Comparison of ENCODE assay signal across 23 cellular contexts in genomic region chr4:7867191-7867590, GRCh38.
A peak's percentile ranks its signal among the peaks of the same experiment; 100 is the strongest.
DNase-seq lines count a peak whose midpoint lies in the region; TF ChIP-seq lines count a peak whose summit lies in the region.
"Had no signal": no experiment of that assay in that cellular context is flagged by ENCODE, and none has a peak within 500 bp of the region (broad histone marks: within the 10 kb centered on the region; RNA-seq: fewer than 3 reads in every experiment).

No MANE protein-coding gene starts in this region.

- H3K27me3 ChIP-seq in breast epithelium = no peaks in the 10 kb centered on the region
- H3K27me3 ChIP-seq in Peyer's patch = no peaks in the 10 kb centered on the region
- H3K27me3 ChIP-seq: ascending aorta, tibial nerve had no signal

- peak overlapping the region; percentile 49 for H3K27ac Mint-ChIP-seq in MCF 10A (ENCODE audit: low read depth, unreplicated experiment)
- peak overlapping the region; percentile 26 for H3K27ac Mint-ChIP-seq in activated T-helper 2 cell treated with anti-CD3 and anti-CD28 coated beads, Interferon-gamma antibody, Interleukin-2, Interleukin-4, amounts not matched to agents 10 μg/mL and 5 μg/mL and 100 μg/mL, durations not matched to agents 14 hours and 24 hours and 36 hours
- peak overlapping the region; percentile 33 for H3K27ac Mint-ChIP-seq in osteocyte (ENCODE audit: unreplicated experiment)
- H3K27ac Mint-ChIP-seq: activated CD8-positive, alpha-beta T cell treated with anti-CD3 and anti-CD28 coated beads, Interleukin-2, amount 10 ng/mL, durations not matched to agents 7 days and 5 days had no signal

- no TSS peak for BruUV-seq in MCF 10A (replicated peaks; lab: Mats Ljungman, UMichigan)

- TF ChIP-seq CTCF in MCF 10A (IDR thresholded peaks at IDR 0.05; ENCODE audit: unreplicated experiment) (no peak), breast epithelium (IDR thresholded peaks at IDR 0.05) (no peak), osteocyte (IDR thresholded peaks at IDR 0.05) (no peak), Peyer's patch (IDR thresholded peaks at IDR 0.05) (no peak)

- H3K36me3 Mint-ChIP-seq in MCF 10A (ENCODE audit: insufficient read depth, unreplicated experiment) (peaks cover 15% of the 10 kb centered on the region), osteocyte (ENCODE audit: unreplicated experiment) (peaks cover 50% of the 10 kb centered on the region)
- H3K36me3 Mint-ChIP-seq in activated T-helper 2 cell treated with anti-CD3 and anti-CD28 coated beads, Interferon-gamma antibody, Interleukin-2, Interleukin-4, amounts not matched to agents 10 μg/mL and 5 μg/mL and 100 μg/mL, durations not matched to agents 14 hours and 24 hours and 36 hours (ENCODE audit: low read depth) = peaks cover 35% of the 10 kb centered on the region

- POLR2A ChIA-PET in MCF 10A (lab: Yijun Ruan, JAX) = interaction anchor here (0.7 kb wide), 1 partner anchor 12 kb away, joined by 3 read pairs; no protein-coding TSS in a partner anchor

- H3K9me3 ChIP-seq in breast epithelium (no peaks in the 10 kb centered on the region), Peyer's patch (no peaks in the 10 kb centered on the region)
- H3K9me3 ChIP-seq: ascending aorta, heart right ventricle, psoas muscle, SK-N-SH, tibial nerve had no signal

- CTCF ChIA-PET in MCF 10A (lab: Yijun Ruan, JAX) = no interaction called here

- H3K27ac ChIP-seq in breast epithelium (no peak overlapping the region), Peyer's patch (no peak overlapping the region)
- H3K27ac ChIP-seq: ascending aorta, heart right ventricle, psoas muscle, skin epidermis had no signal

- DNase-seq in MCF 10A (ENCODE audit: unreplicated experiment) (no peak), breast epithelium (ENCODE audit: low spot score in 2 of 2) (no peak), NCI-H524 (lab: John Stamatoyannopoulos, UW) (peak; percentile 63 to 81), osteocyte (ENCODE audit: extremely low spot score, unreplicated experiment) (no peak), T-helper 9 cell (no peak), Peyer's patch (no peak)
- DNase-seq in activated T-helper 2 cell treated with anti-CD3 and anti-CD28 coated beads, Interferon-gamma antibody, Interleukin-2, Interleukin-4, amounts not matched to agents 10 μg/mL and 5 μg/mL and 100 μg/mL, durations not matched to agents 14 hours and 24 hours and 36 hours (ENCODE audit: low spot score) = no peak
- no peak for DNase-seq in effector CD8-positive, alpha-beta T cell (lab: John Stamatoyannopoulos, UW)
- DNase-seq: activated CD8-positive, alpha-beta T cell treated with anti-CD3 and anti-CD28 coated beads, Interleukin-2, amount 10 ng/mL, durations not matched to agents 7 days and 5 days; DMS153; heart right ventricle; left cardiac atrium; NCI-H510A; psoas muscle; RPMI8226; SK-N-SH; T1000 had no signal

- no peak overlapping the region for H3K4me3 ChIP-seq in breast epithelium
- no peak overlapping the region for H3K4me3 ChIP-seq in Peyer's patch
- H3K4me3 ChIP-seq: ascending aorta, heart right ventricle, psoas muscle, skin epidermis, tibial nerve had no signal

- H3K4me3 Mint-ChIP-seq in MCF 10A (ENCODE audit: unreplicated experiment) = no peak overlapping the region
- H3K4me3 Mint-ChIP-seq in activated T-helper 2 cell treated with anti-CD3 and anti-CD28 coated beads, Interferon-gamma antibody, Interleukin-2, Interleukin-4, amounts not matched to agents 10 μg/mL and 5 μg/mL and 100 μg/mL, durations not matched to agents 14 hours and 24 hours and 36 hours (ENCODE audit: low read depth) = no peak overlapping the region
- no peak overlapping the region for H3K4me3 Mint-ChIP-seq in osteocyte (ENCODE audit: unreplicated experiment)
- H3K4me3 Mint-ChIP-seq: activated CD8-positive, alpha-beta T cell treated with anti-CD3 and anti-CD28 coated beads, Interleukin-2, amount 10 ng/mL, durations not matched to agents 7 days and 5 days; activated naive CD4-positive, alpha-beta T cell treated with anti-CD3 and anti-CD28 coated beads, Interleukin-2, amount 50 U/mL, for 24 hours; activated T-helper 1 cell treated with anti-CD3 and anti-CD28 coated beads, Interleukin-12 subunit alpha, Interleukin-12 subunit beta, Interleukin-2, Interleukin-4 antibody, amounts not matched to agents 30 ng/mL and 10 ng/mL and 1 ng/mL, durations not matched to agents 14 hours and 24 hours and 36 hours; WTC11 had no signal

- H3K27me3 Mint-ChIP-seq in MCF 10A (ENCODE audit: insufficient read depth, unreplicated experiment) = no peaks in the 10 kb centered on the region
- no peaks in the 10 kb centered on the region for H3K27me3 Mint-ChIP-seq in activated T-helper 2 cell treated with anti-CD3 and anti-CD28 coated beads, Interferon-gamma antibody, Interleukin-2, Interleukin-4, amounts not matched to agents 10 μg/mL and 5 μg/mL and 100 μg/mL, durations not matched to agents 14 hours and 24 hours and 36 hours (ENCODE audit: low read depth)
- H3K27me3 Mint-ChIP-seq in osteocyte (ENCODE audit: unreplicated experiment) = no peaks in the 10 kb centered on the region
- H3K27me3 Mint-ChIP-seq: activated naive CD4-positive, alpha-beta T cell treated with anti-CD3 and anti-CD28 coated beads, Interleukin-2, amount 50 U/mL, for 24 hours had no signal

- H3K4me1 ChIP-seq in breast epithelium (peaks cover 0 to 5% of the 10 kb centered on the region in 2 donors), Peyer's patch (peaks cover 0 to 4% (median 0%) of the 10 kb centered on the region in 4 donors)

- peaks cover 8% of the 10 kb centered on the region for H3K4me1 Mint-ChIP-seq in MCF 10A (ENCODE audit: insufficient read depth, unreplicated experiment)
- H3K4me1 Mint-ChIP-seq in activated T-helper 2 cell treated with anti-CD3 and anti-CD28 coated beads, Interferon-gamma antibody, Interleukin-2, Interleukin-4, amounts not matched to agents 10 μg/mL and 5 μg/mL and 100 μg/mL, durations not matched to agents 14 hours and 24 hours and 36 hours (ENCODE audit: low read depth) = peaks cover 29% of the 10 kb centered on the region
- peaks cover 73% of the 10 kb centered on the region for H3K4me1 Mint-ChIP-seq in osteocyte (ENCODE audit: unreplicated experiment)

- H3K9me3 Mint-ChIP-seq in MCF 10A (ENCODE audit: unreplicated experiment) (peaks cover 11% of the 10 kb centered on the region), osteocyte (ENCODE audit: unreplicated experiment) (peaks cover 5% of the 10 kb centered on the region)
- H3K9me3 Mint-ChIP-seq in activated T-helper 2 cell treated with anti-CD3 and anti-CD28 coated beads, Interferon-gamma antibody, Interleukin-2, Interleukin-4, amounts not matched to agents 10 μg/mL and 5 μg/mL and 100 μg/mL, durations not matched to agents 14 hours and 24 hours and 36 hours = peaks cover 8% of the 10 kb centered on the region

- TF ChIP-seq POLR2A in breast epithelium (IDR thresholded peaks at IDR 0.05) (no peak), Peyer's patch (IDR thresholded peaks at IDR 0.05) (no peak)

- H3K36me3 ChIP-seq in breast epithelium (no peaks in the 10 kb centered on the region), Peyer's patch (peaks cover 0 to 26% (median 0%) of the 10 kb centered on the region in 3 donors)

- intact Hi-C loops in MCF 10A (cut with micrococcal nuclease) = no loop called here
- intact Hi-C loops in breast epithelium (cut with DNase I; ENCODE audit: low total_unique reads) = no loop called here
- intact Hi-C loops in activated T-helper 2 cell treated with anti-CD3 and anti-CD28 coated beads, Interferon-gamma antibody, Interleukin-2, Interleukin-4, amounts not matched to agents 10 μg/mL and 5 μg/mL and 100 μg/mL, durations not matched to agents 14 hours and 24 hours and 36 hours (cut with micrococcal nuclease) = loop anchor here (1.0 kb wide), 1 partner anchor 10 kb away; no protein-coding TSS in a partner anchor

Comparison
In these comparisons a context has a peak if more than half of its experiments do, and no peak if none do; other contexts are left out.
1. DNase-seq: peak in NCI-H524 (2 of 2); none in MCF 10A (single experiment), breast epithelium (0 of 2), activated T-helper 2 cell treated with anti-CD3 and anti-CD28 coated beads, Interferon-gamma antibody, Interleukin-2, Interleukin-4, amounts not matched to agents 10 μg/mL and 5 μg/mL and 100 μg/mL, durations not matched to agents 14 hours and 24 hours and 36 hours (single experiment), osteocyte (single experiment), T-helper 9 cell (single experiment), effector CD8-positive, alpha-beta T cell (single experiment) and Peyer's patch (0 of 3).
2. Peak in every context shown above with its lines, with median percentiles within 50 percentile points of each other: H3K27ac Mint-ChIP-seq.